24 cellular contexts compared by ENCODE assay signal in the genomic region with DNA sequence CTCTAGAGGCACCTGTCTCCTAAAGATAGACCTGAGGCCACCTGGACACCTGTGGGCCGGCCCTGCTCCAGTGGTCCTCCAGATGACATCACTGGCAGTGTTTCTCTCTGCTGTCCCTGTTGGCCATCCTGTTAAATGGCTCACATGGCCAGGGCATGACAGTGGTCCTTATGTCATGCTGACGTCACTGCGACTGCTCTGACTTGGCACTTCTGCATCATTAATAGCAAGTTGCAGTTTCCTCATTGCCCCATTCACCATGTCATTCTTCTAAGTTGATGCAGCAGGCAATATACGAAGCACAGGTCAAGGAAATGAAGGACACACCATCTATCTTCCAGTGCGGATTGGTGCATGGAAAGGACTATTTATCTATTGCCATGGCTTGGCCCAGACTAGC.
DNase-seq lines count a peak whose midpoint lies in the region; ATAC-seq, FAIRE-seq and TF ChIP-seq lines count a peak whose summit lies in the region.
"Had no signal": no experiment of that assay in that cellular context is flagged by ENCODE, and none has a peak within 500 bp of the region (broad histone marks: within the 10 kb centered on the region; RNA-seq: fewer than 3 reads in every experiment).

No MANE protein-coding gene starts in this region.

- H3K9ac ChIP-seq in K562 (ENCODE audit: insufficient read depth in 1 of 2, low read depth in 2 of 2, low read length in 2 of 2) (no peak overlapping the region), H1 (replicated peaks in 1 of 4; ENCODE audit: extremely low read depth in 1 of 4, low read depth in 3 of 4, low read length in 3 of 4) (peak overlapping the region in 1 of 4 experiments; percentile 21; a peak in 1 of 7 replicates), trophoblast cell (ENCODE audit: low read length) (no peak overlapping the region)
- H3K9ac ChIP-seq: BLaER1 had no signal

- H3K23me2 ChIP-seq in H1 (ENCODE audit: low read depth, low read length): no peaks in the 10 kb centered on the region

- H3K9me1 ChIP-seq in K562 (ENCODE audit: control insufficient read depth, insufficient read depth, low read length): no peaks in the 10 kb centered on the region

- no peak overlapping the region for H2BK20ac ChIP-seq in H1 (ENCODE audit: low read length)

- CTCF ChIA-PET in K562 (lab: Yijun Ruan, JAX; ENCODE audit: low intra/inter-chr PET ratio): no interaction called here
- CTCF ChIA-PET in H1 (lab: Charles Lee; ENCODE audit: partially characterized antibody): no interaction called here

- H3K4me2 ChIP-seq in K562 (ENCODE audit: insufficient read depth, low read length) (no peak overlapping the region), H1 (ENCODE audit: insufficient read depth in 1 of 2, low read depth in 2 of 2, low read length in 2 of 2) (no peak overlapping the region), trophoblast cell (ENCODE audit: low read length) (no peak overlapping the region)
- H3K4me2 ChIP-seq: BLaER1 had no signal

- no peak overlapping the region for H3K23ac ChIP-seq in H1 (ENCODE audit: insufficient read length)
- H3K23ac ChIP-seq in trophoblast cell (ENCODE audit: low read length): no peak overlapping the region

- H2AK5ac ChIP-seq in H1 (ENCODE audit: low read depth, low read length): 0 out of 2 replicates have a peak overlapping the region, but pooled peaks have one; percentile 13
- H2AK5ac ChIP-seq in trophoblast cell (ENCODE audit: low read length): no peak overlapping the region

- TF ChIP-seq POLR2A in K562 (conservative IDR thresholded peaks at IDR 0.05): no peak
- no peak for TF ChIP-seq POLR2A in H1 (IDR thresholded peaks at IDR 0.05; ENCODE audit: control extremely low read depth in 1 of 2, low read depth in 2 of 2, low read length in 2 of 2)
- no peak for TF ChIP-seq POLR2A in esophagus muscularis mucosa (IDR thresholded peaks at IDR 0.05; ENCODE audit: low read depth)

- no peak for TF ChIP-seq CTCF in K562 (IDR thresholded peaks at IDR 0.05 in 2 of 3, conservative IDR thresholded peaks at IDR 0.05 in 1 of 3; ENCODE audit: insufficient read depth in 2 of 3, low read depth in 1 of 3, low read length in 3 of 3)
- no peak for TF ChIP-seq CTCF in H1 (IDR thresholded peaks at IDR 0.05; ENCODE audit: control extremely low read depth in 1 of 3, insufficient read depth in 1 of 3, low read depth in 1 of 3, low read length in 3 of 3)
- TF ChIP-seq CTCF in esophagus muscularis mucosa (IDR thresholded peaks at IDR 0.05): no peak

- H3K79me1 ChIP-seq in H1 (ENCODE audit: low read depth, low read length) (no peaks in the 10 kb centered on the region), trophoblast cell (ENCODE audit: low read length) (no peaks in the 10 kb centered on the region)

- H3K56ac ChIP-seq in H1 (replicated peaks; ENCODE audit: insufficient read length, low read depth, low read length): no peak overlapping the region

- no peak overlapping the region for H2BK15ac ChIP-seq in H1 (ENCODE audit: low read length)

- H3K9me3 ChIP-seq in K562 (replicated peaks; ENCODE audit: control insufficient read depth, insufficient read depth, low read depth, low read length) (no peaks in the 10 kb centered on the region), H1 (ENCODE audit: insufficient read depth in 2 of 2, low read depth in 1 of 2, low read length in 1 of 2) (no peaks in the 10 kb centered on the region), esophagus muscularis mucosa (no peaks in the 10 kb centered on the region), trophoblast cell (ENCODE audit: insufficient read depth, low read depth, low read length) (peaks cover 3% of the 10 kb centered on the region)
- H3K9me3 ChIP-seq: BLaER1, Caco-2 had no signal

- no peak overlapping the region for H4K12ac ChIP-seq in trophoblast cell (ENCODE audit: low read depth, low read length)

- no peak overlapping the region for H3K4me3 ChIP-seq in K562
- no peak overlapping the region for H3K4me3 ChIP-seq in H1 (ENCODE audit: extremely low read depth in 1 of 4, insufficient read depth in 2 of 4, low read depth in 3 of 4, low read length in 4 of 4)
- H3K4me3 ChIP-seq in esophagus muscularis mucosa: no peak overlapping the region
- peak overlapping the region; percentile 44 for H3K4me3 ChIP-seq in trophoblast cell (ENCODE audit: low read depth, low read length)
- H3K4me3 ChIP-seq: BLaER1 had no signal

- H2BK12ac ChIP-seq in H1 (ENCODE audit: low read depth, low read length) (no peak overlapping the region), trophoblast cell (ENCODE audit: low read length) (no peak overlapping the region)

- H3K4ac ChIP-seq in H1 (replicated peaks; ENCODE audit: insufficient read length, low read depth, low read length) (no peak overlapping the region), trophoblast cell (ENCODE audit: low read depth, low read length) (no peak overlapping the region)

- H4K91ac ChIP-seq in H1 (replicated peaks; ENCODE audit: insufficient read length, low read length) (no peak overlapping the region), trophoblast cell (ENCODE audit: low read depth, low read length) (no peak overlapping the region)

- H2AFZ ChIP-seq in K562 (ENCODE audit: low read depth, low read length) (no peak overlapping the region), H1 (ENCODE audit: low read length) (no peak overlapping the region), trophoblast cell (ENCODE audit: insufficient read depth, low read length, poor library complexity) (no peak overlapping the region)

- 0% methylated on average over 5 of the region's 5 CpGs for WGBS in K562 (ENCODE audit: insufficient coverage, low coverage, missing lambda C conversion rate)
- WGBS in H1 (ENCODE audit: extremely low coverage in 1 of 2, insufficient coverage in 1 of 2, insufficient read length in 1 of 2, insufficient replicate concordance in 2 of 2, low coverage in 1 of 2, low lambda C conversion rate in 2 of 2, missing lambda C conversion rate in 1 of 2), 2 experiments: 92% methylated on average over 5 of the region's 5 CpGs; no CpG with 5 or more reads in 1 of the 2 experiments
- 85% methylated on average over 5 of the region's 5 CpGs for WGBS in esophagus muscularis mucosa
- WGBS in trophoblast cell (ENCODE audit: extremely low coverage, insufficient coverage, insufficient read length): no CpG with 5 or more reads among the region's 5 CpGs

- no peak overlapping the region for H2BK5ac ChIP-seq in H1 (ENCODE audit: low read depth, low read length)
- no peak overlapping the region for H2BK5ac ChIP-seq in trophoblast cell (ENCODE audit: low read depth, low read length, poor library complexity)

- POLR2A ChIA-PET in K562 (lab: Yijun Ruan, JAX): no interaction called here
- POLR2A ChIA-PET in H1 (lab: Charles Lee; ENCODE audit: partially characterized antibody): no interaction called here

- in situ Hi-C loops in K562 (cut with MboI): loop anchor here (10.0 kb wide), 1 partner anchor 496 kb away; no protein-coding TSS in a partner anchor

- H4K20me1 ChIP-seq in K562 (replicated peaks; ENCODE audit: control insufficient read depth, insufficient read depth, low read length): no peaks in the 10 kb centered on the region
- no peaks in the 10 kb centered on the region for H4K20me1 ChIP-seq in H1 (replicated peaks in 1 of 2; ENCODE audit: control insufficient read depth in 1 of 2, insufficient read depth in 2 of 2, low read length in 2 of 2)
- H4K20me1 ChIP-seq: BLaER1 had no signal

- no peak for TF ChIP-seq RAD21 in K562 (CRISPR knock-in tag; conservative IDR thresholded peaks at IDR 0.05 in 1 of 2, IDR thresholded peaks at IDR 0.05 in 1 of 2)
- no peak for TF ChIP-seq RAD21 in H1 (IDR thresholded peaks at IDR 0.05 in 1 of 2, conservative IDR thresholded peaks at IDR 0.05 in 1 of 2; ENCODE audit: low read depth in 2 of 2, low read length in 2 of 2)

- H3K36me3 ChIP-seq in K562 (ENCODE audit: control insufficient read depth, insufficient read depth, low read length): no peaks in the 10 kb centered on the region
- no peaks in the 10 kb centered on the region for H3K36me3 ChIP-seq in H1 (ENCODE audit: control insufficient read depth in 2 of 4, insufficient read depth in 4 of 4, low read length in 3 of 4)
- H3K36me3 ChIP-seq in esophagus muscularis mucosa: no peaks in the 10 kb centered on the region
- H3K36me3 ChIP-seq in trophoblast cell (ENCODE audit: control insufficient read depth in 1 of 2, insufficient read depth in 2 of 2, low read length in 2 of 2): no peaks in the 10 kb centered on the region
- H3K36me3 ChIP-seq: BE2C, BLaER1 had no signal

- no TSS peak for BruUV-seq in K562 (replicated peaks; lab: Mats Ljungman, UMichigan)

- no peaks in the 10 kb centered on the region for H3K79me2 ChIP-seq in K562 (ENCODE audit: control insufficient read depth, insufficient read depth, low read length)
- no peaks in the 10 kb centered on the region for H3K79me2 ChIP-seq in H1 (ENCODE audit: control insufficient read depth in 1 of 2, insufficient read depth in 2 of 2, low read length in 2 of 2)
- H3K79me2 ChIP-seq in trophoblast cell (ENCODE audit: control insufficient read depth, insufficient read depth, low read length, poor library complexity): no peaks in the 10 kb centered on the region

- TF ChIP-seq EP300 in K562 (IDR thresholded peaks at IDR 0.05; ENCODE audit: low read length): no peak
- no peak for TF ChIP-seq EP300 in H1 (IDR thresholded peaks at IDR 0.05; ENCODE audit: borderline replicate concordance in 1 of 2, low read depth in 2 of 2, low read length in 2 of 2)
- no peak for TF ChIP-seq EP300 in esophagus muscularis mucosa (IDR thresholded peaks at IDR 0.05)

- no peak overlapping the region for H2BK120ac ChIP-seq in H1 (replicated peaks; ENCODE audit: low read depth, low read length)
- no peak overlapping the region for H2BK120ac ChIP-seq in trophoblast cell (ENCODE audit: insufficient read depth, low read length, poor library complexity)

- H3K27ac ChIP-seq in K562 (ENCODE audit: extremely low read depth, low read depth, low read length) (no peak overlapping the region), H1 (ENCODE audit: low read depth, low read length) (no peak overlapping the region), esophagus muscularis mucosa (replicated peaks in 1 of 4) (no peak overlapping the region), trophoblast cell (ENCODE audit: low read depth, low read length) (no peak overlapping the region)
- H3K27ac ChIP-seq: BLaER1 had no signal

- ATAC-seq in K562: no peak
- ATAC-seq in HG03457 (IDR thresholded peaks at IDR 0.05; ENCODE audit: unreplicated experiment): no peak
- no peak for ATAC-seq in GM19463 (IDR thresholded peaks at IDR 0.05; ENCODE audit: unreplicated experiment)

- no peak overlapping the region for H4K5ac ChIP-seq in H1 (ENCODE audit: insufficient read length, low read depth, low read length)

- FAIRE-seq in K562 (lab: Jason Lieb, UNC) (no peak), H1 (lab: Jason Lieb, UNC) (no peak)
- FAIRE-seq: A204.1, D721Med, G401.6, GM12892, GM18507 had no signal

- no peak for DNase-seq in K562 (ENCODE audit: extremely low read depth in 1 of 4, low spot score in 3 of 4)
- no peak for DNase-seq in H1 (ENCODE audit: low read depth in 1 of 2, low spot score in 2 of 2)
- peak; percentile 70 for DNase-seq in esophagus muscularis mucosa (ENCODE audit: extremely low spot score)
- DNase-seq in trophoblast cell: no peak
- no peak for DNase-seq in COR-L47 (lab: John Stamatoyannopoulos, UW)
- DNase-seq: 8988T; ACHN; BE2C; C1 segment of cervical spinal cord; Caco-2; Calu3; CD4-positive, alpha-beta memory T cell; CD4-positive, CD25-positive, alpha-beta regulatory T cell; CD8-positive, alpha-beta memory T cell; DMS79 treated with DMSO at 0.1 percent for 48 hours; GF-D8 had no signal

- H3K18ac ChIP-seq in H1 (ENCODE audit: extremely low read depth, low read length) (no peak overlapping the region), trophoblast cell (ENCODE audit: low read length) (no peak overlapping the region)

- no peaks in the 10 kb centered on the region; a peak in 1 of 5 replicates for H3K27me3 ChIP-seq in K562 (ENCODE audit: control insufficient read depth in 2 of 2, insufficient read depth in 2 of 2, low read length in 2 of 2)
- H3K27me3 ChIP-seq in H1 (replicated peaks in 1 of 4; ENCODE audit: control insufficient read depth in 3 of 4, extremely low read depth in 1 of 4, insufficient read depth in 3 of 4, low read length in 3 of 4): no peaks in the 10 kb centered on the region
- no peaks in the 10 kb centered on the region for H3K27me3 ChIP-seq in esophagus muscularis mucosa
- H3K27me3 ChIP-seq in trophoblast cell (ENCODE audit: insufficient read depth, low read length): no peaks in the 10 kb centered on the region
- H3K27me3 ChIP-seq: BE2C, BLaER1 had no signal

- H3K4me1 ChIP-seq in K562 (replicated peaks in 1 of 2; ENCODE audit: control insufficient read depth in 2 of 2, insufficient read depth in 2 of 2, low read length in 2 of 2) (no peaks in the 10 kb centered on the region), H1 (replicated peaks in 1 of 4; ENCODE audit: control insufficient read depth in 3 of 4, insufficient read depth in 4 of 4, low read length in 3 of 4) (no peaks in the 10 kb centered on the region), esophagus muscularis mucosa (no peaks in the 10 kb centered on the region), trophoblast cell (ENCODE audit: control insufficient read depth in 1 of 2, insufficient read depth in 2 of 2, low read length in 2 of 2) (no peaks in the 10 kb centered on the region)
- H3K4me1 ChIP-seq: BE2C, BLaER1, Caco-2 had no signal

- H3K14ac ChIP-seq in H1 (ENCODE audit: insufficient read length) (no peak overlapping the region), trophoblast cell (ENCODE audit: low read length) (no peak overlapping the region)

- no peak overlapping the region for H4K8ac ChIP-seq in H1 (ENCODE audit: extremely low read depth, insufficient read depth, low read length)
- no peak overlapping the region for H4K8ac ChIP-seq in trophoblast cell (ENCODE audit: low read depth, low read length)

- intact Hi-C loops in K562 (cut with micrococcal nuclease): no loop called here
- intact Hi-C loops in esophagus muscularis mucosa (cut with DNase I): no loop called here
